ENCODE assay signal across 8 cellular contexts in the genomic region with DNA sequence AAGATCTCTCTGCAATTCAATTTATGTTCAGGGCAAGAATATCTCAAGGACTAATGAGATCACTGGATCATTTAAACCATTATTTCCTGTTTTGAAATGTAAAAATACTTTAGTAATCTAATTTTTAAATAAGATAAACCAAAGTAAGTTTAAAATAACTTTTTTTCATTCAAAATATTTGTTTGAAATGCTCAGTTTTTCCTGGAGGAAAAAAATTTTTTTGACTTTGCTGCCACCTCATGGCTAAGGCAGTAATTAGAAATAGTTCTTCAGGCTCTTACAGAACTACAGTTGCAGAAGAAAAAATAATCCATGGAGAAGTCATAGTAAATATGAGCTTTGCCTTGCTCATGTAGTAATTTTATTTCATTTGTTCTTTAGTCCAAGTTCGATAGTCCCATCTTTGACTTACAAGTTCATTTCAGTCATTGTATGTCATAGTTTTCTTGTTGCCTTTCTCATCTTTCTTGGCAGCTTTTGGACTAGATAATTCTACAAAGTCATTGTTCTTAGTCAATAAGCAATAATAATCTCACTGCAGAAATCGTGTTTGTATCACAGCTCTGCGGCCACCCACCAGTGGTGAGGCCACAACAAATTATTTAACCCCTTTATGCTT.
DNase-seq lines count a peak whose midpoint lies in the region; ATAC-seq and TF ChIP-seq lines count a peak whose summit lies in the region.

No MANE protein-coding gene starts in this region.

- no peak for TF ChIP-seq POLR2A in body of pancreas (IDR thresholded peaks at IDR 0.05)

- intact Hi-C loops in activated naive CD4-positive, alpha-beta T cell treated with anti-CD3 and anti-CD28 coated beads for 36 hours (cut with micrococcal nuclease), result loop anchor here (1.0 to 5.0 kb wide), 4 partner anchors 322 to 724 kb away; a partner anchor contains a TSS
- intact Hi-C loops in body of pancreas (cut with DNase I), result no loop called here

- H3K27me3 Mint-ChIP-seq in activated naive CD4-positive, alpha-beta T cell treated with anti-CD3 and anti-CD28 coated beads for 36 hours (ENCODE audit: low read depth), result no peaks in the 10 kb centered on the region

- peak in 6 of 7 experiments; percentile 25 to 37 (median 34) for TF ChIP-seq CTCF in body of pancreas (IDR thresholded peaks at IDR 0.05)

- H3K4me3 ChIP-seq in body of pancreas, result no peak overlapping the region

- CTCF ChIA-PET in activated naive CD4-positive, alpha-beta T cell treated with anti-CD3 and anti-CD28 coated beads for 36 hours (lab: Charles Lee), result interaction anchor here (0.7 to 4.3 kb wide), 30 partner anchors 8 to 526 kb away, joined by 3 to 57 read pairs (median 4); a partner anchor contains a TSS

- H3K36me3 Mint-ChIP-seq in activated naive CD4-positive, alpha-beta T cell treated with anti-CD3 and anti-CD28 coated beads for 36 hours (ENCODE audit: low read depth), result no peaks in the 10 kb centered on the region

- ATAC-seq in body of pancreas, result no peak

- no peak overlapping the region for H3K27ac ChIP-seq in body of pancreas

- H3K4me3 Mint-ChIP-seq in activated naive CD4-positive, alpha-beta T cell treated with anti-CD3 and anti-CD28 coated beads for 36 hours, result no peak overlapping the region

- no peaks in the 10 kb centered on the region for H3K9me3 ChIP-seq in body of pancreas

- peak; percentile 38 for DNase-seq in activated naive CD4-positive, alpha-beta T cell treated with anti-CD3 and anti-CD28 coated beads for 36 hours
- no peak for DNase-seq in activated naive CD4-positive, alpha-beta T cell treated with anti-CD3 and anti-CD28 coated beads, Interleukin-2, amount 50 U/mL, for 16 hours
- peak; percentile 68 for DNase-seq in NAMALWA (ENCODE audit: low spot score)
- DNase-seq in body of pancreas, result no peak
- DNase-seq in medulla oblongata (ENCODE audit: extremely low spot score), result peak; percentile 49
- no peak for DNase-seq in SHP77 treated with DMSO at 0.1 percent for 48 hours (lab: John Stamatoyannopoulos, UW)
- DNase-seq in COLO829 (ENCODE audit: low spot score), result no peak
- no peak for DNase-seq in D341Med (ENCODE audit: low spot score)

- no peaks in the 10 kb centered on the region for H3K9me3 Mint-ChIP-seq in activated naive CD4-positive, alpha-beta T cell treated with anti-CD3 and anti-CD28 coated beads for 36 hours

- 9 to 11% methylated on average over 3 of the region's 3 CpGs for WGBS in body of pancreas, 2 donors

- no peaks in the 10 kb centered on the region for H3K4me1 ChIP-seq in body of pancreas

- peaks cover 15% of the 10 kb centered on the region for H3K4me1 Mint-ChIP-seq in activated naive CD4-positive, alpha-beta T cell treated with anti-CD3 and anti-CD28 coated beads for 36 hours (ENCODE audit: low read depth)

- H3K27me3 ChIP-seq in body of pancreas, result no peaks in the 10 kb centered on the region

- no peaks in the 10 kb centered on the region for H3K36me3 ChIP-seq in body of pancreas (replicated peaks in 1 of 2; ENCODE audit: insufficient read depth in 1 of 2, low read depth in 2 of 2)

- H3K27ac Mint-ChIP-seq in activated naive CD4-positive, alpha-beta T cell treated with anti-CD3 and anti-CD28 coated beads for 36 hours, result no peak overlapping the region

Comparison
In these comparisons a context has a peak if more than half of its experiments do, and no peak if none do; other contexts are left out.
1. DNase-seq: peak in activated naive CD4-positive, alpha-beta T cell treated with anti-CD3 and anti-CD28 coated beads for 36 hours (single experiment), NAMALWA (single experiment) and medulla oblongata (single experiment); none in activated naive CD4-positive, alpha-beta T cell treated with anti-CD3 and anti-CD28 coated beads, Interleukin-2, amount 50 U/mL, for 16 hours (single experiment), body of pancreas (0 of 4), SHP77 treated with DMSO at 0.1 percent for 48 hours (single experiment), COLO829 (single experiment) and D341Med (single experiment).